Comparison of ENCODE assay signal across 8 cellular contexts in genomic region chr7:55366461-55367138, GRCh38. TPM values are rescaled to one million over a fixed set of nuclear protein-coding genes. Genes with fewer than 3 reads are reported as not detected.
DNase-seq lines count a peak whose midpoint lies in the region; ATAC-seq and TF ChIP-seq lines count a peak whose summit lies in the region.

No MANE protein-coding gene starts in this region.

- no peaks in the 10 kb centered on the region for H3K27me3 ChIP-seq in BLaER1 treated with 17β-estradiol and CSF1 and Interleukin-3, amounts not matched to agents 10 nM and 100 nM
- H3K27me3 ChIP-seq in thoracic aorta (replicated peaks; ENCODE audit: insufficient read depth): no peaks in the 10 kb centered on the region

- peaks cover 18 to 32% (median 26%) of the 10 kb centered on the region in 10 experiments for H3K4me1 ChIP-seq in BLaER1 treated with 17β-estradiol and CSF1 and Interleukin-3, amounts not matched to agents 10 nM and 100 nM
- peaks cover 12 to 17% of the 10 kb centered on the region in 2 donors for H3K4me1 ChIP-seq in thoracic aorta (ENCODE audit: control insufficient read depth in 1 of 2, low read depth in 2 of 2)

- no peaks in the 10 kb centered on the region for H3K9me3 Mint-ChIP-seq in chondrocyte (ENCODE audit: low read depth)
- no peaks in the 10 kb centered on the region for H3K9me3 Mint-ChIP-seq in memory B cell

- ATAC-seq in GM19372 (IDR thresholded peaks at IDR 0.05; ENCODE audit: low read depth, unreplicated experiment) (peak; percentile 16), HG03442 (IDR thresholded peaks at IDR 0.05; ENCODE audit: unreplicated experiment) (peak; percentile 18), memory B cell (ENCODE audit: low read depth) (peak; percentile 7), thoracic aorta (ENCODE audit: insufficient number of reproducible peaks, low FRiP score, low read depth) (peak; percentile 28)

- H3K4me3 ChIP-seq in BLaER1 treated with 17β-estradiol and CSF1 and Interleukin-3, amounts not matched to agents 10 nM and 100 nM: peak overlapping the region; percentile 82 to 100 (median 92)
- H3K4me3 ChIP-seq in thoracic aorta: peak overlapping the region; percentile 97

- H3K4me1 Mint-ChIP-seq in chondrocyte (ENCODE audit: low read depth) (peaks cover 26% of the 10 kb centered on the region), memory B cell (peaks cover 14% of the 10 kb centered on the region)

- H3K36me3 ChIP-seq in BLaER1 treated with 17β-estradiol and CSF1 and Interleukin-3, amounts not matched to agents 10 nM and 100 nM: peaks cover 0 to 6% (median 0%) of the 10 kb centered on the region in 11 experiments; a peak in 1 of 22 replicates
- no peaks in the 10 kb centered on the region for H3K36me3 ChIP-seq in thoracic aorta

- H3K4me2 ChIP-seq in BLaER1 treated with 17β-estradiol and CSF1 and Interleukin-3, amounts not matched to agents 10 nM and 100 nM: peak overlapping the region; percentile 82 to 98 (median 94)

- H4K20me1 ChIP-seq in BLaER1 treated with 17β-estradiol and CSF1 and Interleukin-3, amounts not matched to agents 10 nM and 100 nM: peaks cover 0 to 13% (median 0%) of the 10 kb centered on the region in 11 experiments; a peak in 5 of 22 replicates

- H3K9me3 ChIP-seq in BLaER1 treated with 17β-estradiol and CSF1 and Interleukin-3, amounts not matched to agents 10 nM and 100 nM (replicated peaks in 1 of 11): no peaks in the 10 kb centered on the region
- no peaks in the 10 kb centered on the region for H3K9me3 ChIP-seq in thoracic aorta

- POLR2A ChIA-PET in RWPE1 (lab: Yijun Ruan, JAX; ENCODE audit: low non-redundant PET): interaction anchor here (0.8 to 1.2 kb wide), 2 partner anchors 8 to 78 kb away, joined by 3 read pairs; no protein-coding TSS in a partner anchor

- no peaks in the 10 kb centered on the region for H3K27me3 Mint-ChIP-seq in chondrocyte (ENCODE audit: low read depth)
- no peaks in the 10 kb centered on the region for H3K27me3 Mint-ChIP-seq in memory B cell

- TF ChIP-seq CTCF in RWPE1 (conservative IDR thresholded peaks at IDR 0.05; ENCODE audit: low read depth): no peak
- TF ChIP-seq CTCF in chondrocyte (IDR thresholded peaks at IDR 0.05): no peak
- no peak for TF ChIP-seq CTCF in thoracic aorta (IDR thresholded peaks at IDR 0.05)

- no peak for DNase-seq in RWPE1 (ENCODE audit: low spot score)
- no peak for DNase-seq in chondrocyte (ENCODE audit: low spot score)
- peak in 1 of 2 donors; percentile 13 for DNase-seq in memory B cell (ENCODE audit: low spot score in 2 of 2)
- DNase-seq in thoracic aorta (ENCODE audit: low spot score): no peak
- no peak for DNase-seq in posterior vena cava (ENCODE audit: low spot score)

- H3K36me3 Mint-ChIP-seq in chondrocyte (ENCODE audit: low read depth): no peaks in the 10 kb centered on the region
- no peaks in the 10 kb centered on the region for H3K36me3 Mint-ChIP-seq in memory B cell

- H3K4me3 Mint-ChIP-seq in chondrocyte (ENCODE audit: unreplicated experiment) (peak overlapping the region; percentile 90), memory B cell (peak overlapping the region; percentile 78)

- intact Hi-C loops in posterior vena cava (cut with DNase I): no loop called here

- CTCF ChIA-PET in RWPE1 (lab: Yijun Ruan, JAX): interaction anchor here (0.5 to 1.1 kb wide), 5 partner anchors 8 to 471 kb away, joined by 3 to 6 read pairs (median 3); no protein-coding TSS in a partner anchor

- H3K9ac ChIP-seq in BLaER1 treated with 17β-estradiol and CSF1 and Interleukin-3, amounts not matched to agents 10 nM and 100 nM: peak overlapping the region; percentile 92 to 100 (median 99)

- H3K27ac Mint-ChIP-seq in chondrocyte (ENCODE audit: unreplicated experiment) (peak overlapping the region; percentile 98), memory B cell (peak overlapping the region; percentile 94)

- peak overlapping the region; percentile 95 to 100 (median 99) for H3K27ac ChIP-seq in BLaER1 treated with 17β-estradiol and CSF1 and Interleukin-3, amounts not matched to agents 10 nM and 100 nM
- H3K27ac ChIP-seq in RWPE1 (peak overlapping the region; percentile 94), thoracic aorta (peak overlapping the region; percentile 98 to 99)

RNA-seq across cellular contexts. Expression of gene LANCL2, which starts 1.5 kb away (rescaled TPM):
- 13.9 to 21.3 TPM (median 20.4 TPM) in 3 replicates for total RNA-seq in chondrocyte
- 10 to 100 TPM in 1 of 2 donors, 1 to 10 TPM in 1; 6.6 to 11.4 TPM for total RNA-seq in thoracic aorta
- 1 to 10 TPM; 6.5 to 9.8 TPM for total RNA-seq in posterior vena cava
